1 cellular context compared by ENCODE assay signal in genomic region chr1:145720878-145721671, GRCh38.
A peak's percentile ranks its signal among the peaks of the same experiment; 100 is the strongest.
TF ChIP-seq lines count a peak whose summit lies in the region.

No MANE protein-coding gene starts in this region.

TF ChIP-seq in HepG2, 621 proteins besides CTCF, POLR2A, EP300 and RAD21 (continued from another document and continues in another):
- TF ChIP-seq ZNF318 (CRISPR knock-in tag; IDR thresholded peaks at IDR 0.05) (no peak), ASH2L (IDR thresholded peaks at IDR 0.05; ENCODE audit: insufficient read length, low read depth, low read length) (no peak), SMARCC2 (IDR thresholded peaks at IDR 0.05) (no peak), SKIL (CRISPR knock-in tag; IDR thresholded peaks at IDR 0.05; ENCODE audit: borderline replicate concordance) (no peak), ZNF878 (CRISPR knock-in tag; IDR thresholded peaks at IDR 0.05) (no peak), RFX1 (IDR thresholded peaks at IDR 0.05) (no peak), ZNF781 (CRISPR knock-in tag; IDR thresholded peaks at IDR 0.05; ENCODE audit: borderline replicate concordance, not compliant biosample characterization) (no peak), RNF219 (CRISPR knock-in tag; IDR thresholded peaks at IDR 0.05) (no peak), GFI1 (CRISPR knock-in tag; IDR thresholded peaks at IDR 0.05; ENCODE audit: borderline replicate concordance) (no peak), MAZ (IDR thresholded peaks at IDR 0.05; ENCODE audit: borderline replicate concordance, low read depth, low read length) (peak; percentile 46; the same call in 1 of the 2 replicates), MAZ (CRISPR knock-in tag; IDR thresholded peaks at IDR 0.05; ENCODE audit: low read depth) (peak; percentile 78), ZNF234 (CRISPR knock-in tag; conservative IDR thresholded peaks at IDR 0.05) (no peak), HOXA3 (CRISPR knock-in tag; IDR thresholded peaks at IDR 0.05) (no peak; the same call in none of the 2 replicates), ZSCAN5A (CRISPR knock-in tag; IDR thresholded peaks at IDR 0.05; ENCODE audit: borderline replicate concordance) (no peak), NR2F6 (IDR thresholded peaks at IDR 0.05) (peak; percentile 56), NR2F6 (CRISPR knock-in tag; IDR thresholded peaks at IDR 0.05) (peak; percentile 73), ATF7-NPFF (CRISPR knock-in tag; IDR thresholded peaks at IDR 0.05; ENCODE audit: low read depth) (no peak), NCOR1 (IDR thresholded peaks at IDR 0.05; ENCODE audit: borderline replicate concordance, low read length) (no peak), MIXL1 (CRISPR knock-in tag; IDR thresholded peaks at IDR 0.05) (no peak), ZNF367 (CRISPR knock-in tag; IDR thresholded peaks at IDR 0.05; ENCODE audit: borderline replicate concordance) (no peak), PHF21A (CRISPR knock-in tag; IDR thresholded peaks at IDR 0.05) (no peak), CBX1 (IDR thresholded peaks at IDR 0.05; ENCODE audit: low read depth) (no peak), KLF12 (CRISPR knock-in tag; IDR thresholded peaks at IDR 0.05; ENCODE audit: borderline replicate concordance) (no peak), ZNF614 (CRISPR knock-in tag; IDR thresholded peaks at IDR 0.05; ENCODE audit: borderline replicate concordance) (peak; percentile 24; the same call in 1 of the 2 replicates), ZSCAN25 (CRISPR knock-in tag; IDR thresholded peaks at IDR 0.05) (no peak), STAG1 (CRISPR knock-in tag; IDR thresholded peaks at IDR 0.05) (peak; percentile 95), ZNF276 (CRISPR knock-in tag; IDR thresholded peaks at IDR 0.05; ENCODE audit: low read depth) (0 out of 2 replicates have a peak, but pooled peaks have one; percentile 21), ZNF563 (CRISPR knock-in tag; IDR thresholded peaks at IDR 0.05) (0 out of 2 replicates have a peak, but pooled peaks have one; percentile 32), NFE2L2 (IDR thresholded peaks at IDR 0.05; ENCODE audit: low read length) (no peak), NCOA1 (CRISPR knock-in tag; IDR thresholded peaks at IDR 0.05) (no peak), TAF1 (CRISPR knock-in tag; IDR thresholded peaks at IDR 0.05) (no peak), ISL2 (CRISPR knock-in tag; IDR thresholded peaks at IDR 0.05) (peak; percentile 33; the same call in 1 of the 2 replicates), SSRP1 (CRISPR knock-in tag; IDR thresholded peaks at IDR 0.05) (no peak), ARID3A (IDR thresholded peaks at IDR 0.05; ENCODE audit: low read depth, low read length) (no peak)
- TF ChIP-seq, protein P1, sequence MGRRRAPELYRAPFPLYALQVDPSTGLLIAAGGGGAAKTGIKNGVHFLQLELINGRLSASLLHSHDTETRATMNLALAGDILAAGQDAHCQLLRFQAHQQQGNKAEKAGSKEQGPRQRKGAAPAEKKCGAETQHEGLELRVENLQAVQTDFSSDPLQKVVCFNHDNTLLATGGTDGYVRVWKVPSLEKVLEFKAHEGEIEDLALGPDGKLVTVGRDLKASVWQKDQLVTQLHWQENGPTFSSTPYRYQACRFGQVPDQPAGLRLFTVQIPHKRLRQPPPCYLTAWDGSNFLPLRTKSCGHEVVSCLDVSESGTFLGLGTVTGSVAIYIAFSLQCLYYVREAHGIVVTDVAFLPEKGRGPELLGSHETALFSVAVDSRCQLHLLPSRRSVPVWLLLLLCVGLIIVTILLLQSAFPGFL (CRISPR knock-in tag; IDR thresholded peaks at IDR 0.05) = no peak
- TF ChIP-seq, protein P2, sequence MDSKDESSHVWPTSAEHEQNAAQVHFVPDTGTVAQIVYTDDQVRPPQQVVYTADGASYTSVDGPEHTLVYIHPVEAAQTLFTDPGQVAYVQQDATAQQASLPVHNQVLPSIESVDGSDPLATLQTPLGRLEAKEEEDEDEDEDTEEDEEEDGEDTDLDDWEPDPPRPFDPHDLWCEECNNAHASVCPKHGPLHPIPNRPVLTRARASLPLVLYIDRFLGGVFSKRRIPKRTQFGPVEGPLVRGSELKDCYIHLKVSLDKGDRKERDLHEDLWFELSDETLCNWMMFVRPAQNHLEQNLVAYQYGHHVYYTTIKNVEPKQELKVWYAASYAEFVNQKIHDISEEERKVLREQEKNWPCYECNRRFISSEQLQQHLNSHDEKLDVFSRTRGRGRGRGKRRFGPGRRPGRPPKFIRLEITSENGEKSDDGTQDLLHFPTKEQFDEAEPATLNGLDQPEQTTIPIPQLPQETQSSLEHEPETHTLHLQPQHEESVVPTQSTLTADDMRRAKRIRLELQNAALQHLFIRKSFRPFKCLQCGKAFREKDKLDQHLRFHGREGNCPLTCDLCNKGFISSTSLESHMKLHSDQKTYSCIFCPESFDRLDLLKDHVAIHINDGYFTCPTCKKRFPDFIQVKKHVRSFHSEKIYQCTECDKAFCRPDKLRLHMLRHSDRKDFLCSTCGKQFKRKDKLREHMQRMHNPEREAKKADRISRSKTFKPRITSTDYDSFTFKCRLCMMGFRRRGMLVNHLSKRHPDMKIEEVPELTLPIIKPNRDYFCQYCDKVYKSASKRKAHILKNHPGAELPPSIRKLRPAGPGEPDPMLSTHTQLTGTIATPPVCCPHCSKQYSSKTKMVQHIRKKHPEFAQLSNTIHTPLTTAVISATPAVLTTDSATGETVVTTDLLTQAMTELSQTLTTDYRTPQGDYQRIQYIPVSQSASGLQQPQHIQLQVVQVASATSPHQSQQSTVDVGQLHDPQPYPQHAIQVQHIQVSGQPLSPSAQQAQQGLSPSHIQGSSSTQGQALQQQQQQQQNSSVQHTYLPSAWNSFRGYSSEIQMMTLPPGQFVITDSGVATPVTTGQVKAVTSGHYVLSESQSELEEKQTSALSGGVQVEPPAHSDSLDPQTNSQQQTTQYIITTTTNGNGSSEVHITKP (CRISPR knock-in tag; IDR thresholded peaks at IDR 0.05; ENCODE audit: low read depth) = no peak
